In genomic region chr19:52428937-52429336, GRCh38 we compare ENCODE assay signal across 1 cellular context.
TF ChIP-seq lines count a peak whose summit lies in the region.

Gene ZNF534 (plus strand): TSS chr19:52429148. CDS start chr19:52431475, 2,327 bp downstream.

TF ChIP-seq in K562, 482 proteins besides CTCF, POLR2A, EP300 and RAD21 (continued from another document):
- no peak for TF ChIP-seq JUND (IDR thresholded peaks at IDR 0.05; ENCODE audit: borderline replicate concordance, low read depth, low read length)
- no peak for TF ChIP-seq JUND (tag; IDR thresholded peaks at IDR 0.05; ENCODE audit: borderline replicate concordance, low read depth, low read length)
- peak; percentile 38 for TF ChIP-seq ZNF316 (IDR thresholded peaks at IDR 0.05)
- TF ChIP-seq EHMT2 (IDR thresholded peaks at IDR 0.05) = peak; percentile 12; the same call in 1 of the 2 replicates
- no peak for TF ChIP-seq MCM7 (IDR thresholded peaks at IDR 0.05)
- TF ChIP-seq BCL6 (CRISPR knock-in tag; IDR thresholded peaks at IDR 0.05) = no peak
TF ChIP-seq in K562: peak in this region for 7.
